ENCODE assay signal across 8 cellular contexts in genomic region chr10:52729259-52730104, GRCh38. TPM values are rescaled to one million over a fixed set of nuclear protein-coding genes. Genes with fewer than 3 reads are reported as not detected.
DNase-seq lines count a peak whose midpoint lies in the region; ATAC-seq, FAIRE-seq and TF ChIP-seq lines count a peak whose summit lies in the region.

No MANE protein-coding gene starts in this region.

- intact Hi-C loops in stomach (cut with DNase I; ENCODE audit: low total_unique reads): loop anchor here (10.0 kb wide), 1 partner anchor 85 kb away; no protein-coding TSS in a partner anchor

- no peaks in the 10 kb centered on the region for H3K79me2 ChIP-seq in SK-N-SH (ENCODE audit: insufficient read depth)

- no peaks in the 10 kb centered on the region for H3K27me3 ChIP-seq in SK-N-SH (ENCODE audit: insufficient read depth)
- no peaks in the 10 kb centered on the region for H3K27me3 ChIP-seq in stomach

- DNase-seq in GM10266 (ENCODE audit: extremely low spot score) (peak; percentile 22), SK-N-SH (peak; percentile 56), frontal cortex (ENCODE audit: low spot score in 2 of 2) (peak; percentile 19 to 45), stomach (no peak), RPMI8226 (no peak)
- DNase-seq in stimulated activated naive CD8-positive, alpha-beta T cell treated with anti-CD3 and anti-CD28 coated beads, Interleukin-15, Interleukin-2, amounts not matched to agents 100 U/mL and 50 U/mL, for 24 hours: no peak

- TF ChIP-seq RAD21 in SK-N-SH (IDR thresholded peaks at IDR 0.05; ENCODE audit: low read length): peak; percentile 86

- H3K9ac ChIP-seq in SK-N-SH: no peak overlapping the region

- CTCF ChIA-PET in SK-N-SH (lab: Yijun Ruan, JAX): interaction anchor here (0.5 to 2.6 kb wide), 33 partner anchors 10 to 1004 kb away, joined by 3 to 34 read pairs (median 3); partner anchors contain the start of gene DKK1

- ATAC-seq in HG03175 (IDR thresholded peaks at IDR 0.05; ENCODE audit: unreplicated experiment) (peak; percentile 62), HG02973 (IDR thresholded peaks at IDR 0.05; ENCODE audit: unreplicated experiment) (no peak)
- ATAC-seq in stimulated activated naive CD8-positive, alpha-beta T cell treated with anti-CD3 and anti-CD28 coated beads, Interleukin-15, Interleukin-2, amounts not matched to agents 100 U/mL and 50 U/mL, for 24 hours: no peak

- TF ChIP-seq EP300 in SK-N-SH (IDR thresholded peaks at IDR 0.05; ENCODE audit: borderline replicate concordance in 1 of 2, low read depth in 1 of 2, low read length in 1 of 2) (no peak), stomach (IDR thresholded peaks at IDR 0.05) (no peak)

- H3K4me2 ChIP-seq in SK-N-SH: no peak overlapping the region

- H3K4me1 ChIP-seq in SK-N-SH (ENCODE audit: control insufficient read depth in 1 of 2, insufficient read depth in 2 of 2, low read depth in 1 of 2, low read length in 1 of 2): no peaks in the 10 kb centered on the region; a peak in 2 of 4 replicates
- H3K4me1 ChIP-seq in stomach: no peaks in the 10 kb centered on the region

- H3K36me3 ChIP-seq in SK-N-SH (replicated peaks in 1 of 2; ENCODE audit: control insufficient read depth in 1 of 2, insufficient read depth in 2 of 2, low read length in 1 of 2) (no peaks in the 10 kb centered on the region), stomach (no peaks in the 10 kb centered on the region)

- peak; percentile 65 for TF ChIP-seq CTCF in GM10266 (IDR thresholded peaks at IDR 0.05; ENCODE audit: control insufficient read depth, insufficient read depth, low read depth, missing control alignments)
- peak; percentile 77 for TF ChIP-seq CTCF in SK-N-SH (IDR thresholded peaks at IDR 0.05)
- TF ChIP-seq CTCF in stomach (IDR thresholded peaks at IDR 0.05): peak in 4 of 7 experiments; percentile 30 to 50 (median 37)

- POLR2A ChIA-PET in SK-N-SH (lab: Yijun Ruan, JAX): no interaction called here

- H3K27ac ChIP-seq in SK-N-SH (ENCODE audit: low read depth in 2 of 2, low read length in 1 of 2) (peak overlapping the region in 1 of 2 experiments; percentile 62; a peak in 1 of 4 replicates), stomach (no peak overlapping the region)

- no peak overlapping the region; a peak in 1 of 4 replicates for H3K4me3 ChIP-seq in SK-N-SH (ENCODE audit: low read depth in 2 of 2, low read length in 1 of 2)
- H3K4me3 ChIP-seq in stomach: no peak overlapping the region

- H2AFZ ChIP-seq in SK-N-SH (ENCODE audit: low read depth): peak overlapping the region; percentile 61; the same call in 1 of the 2 replicates

- 36% methylated on average over 9 of the region's 9 CpGs for WGBS in SK-N-SH (ENCODE audit: low lambda C conversion rate)
- WGBS in stomach, 5 donors: 33 to 39% (median 33%) methylated on average over 9 of the region's 9 CpGs

- H3K9me2 ChIP-seq in SK-N-SH: no peaks in the 10 kb centered on the region

- FAIRE-seq in frontal cortex (lab: Jason Lieb, UNC): peak; percentile 89

- no peak for TF ChIP-seq POLR2A in stomach (IDR thresholded peaks at IDR 0.05)

- H3F3A ChIP-seq in SK-N-SH (replicated peaks; ENCODE audit: insufficient read depth): peaks cover 6% of the 10 kb centered on the region

- H3K9me3 ChIP-seq in SK-N-SH: no peaks in the 10 kb centered on the region
- H3K9me3 ChIP-seq in stomach: no peaks in the 10 kb centered on the region

- H4K20me1 ChIP-seq in SK-N-SH (ENCODE audit: insufficient read depth): no peaks in the 10 kb centered on the region

TF ChIP-seq in SK-N-SH, 30 proteins besides CTCF, POLR2A, EP300 and RAD21:
- TF ChIP-seq USF1 (IDR thresholded peaks at IDR 0.05; ENCODE audit: borderline replicate concordance, low read depth) (no peak), SMC3 (IDR thresholded peaks at IDR 0.05; ENCODE audit: low read depth, low read length) (peak; percentile 78)

RNA-seq across cellular contexts. Expression of gene MBL2, which starts 43.1 kb away (rescaled TPM):
- polyA plus RNA-seq in SK-N-SH (2012; rRNA removed): not detected in 2 replicates
- polyA plus RNA-seq in SK-N-SH (2012; cell fraction: cytosol; rRNA removed): not detected in 2 replicates
- 0.01 TPM in 1 of 2 replicates, not detected in the other for polyA plus RNA-seq in SK-N-SH (2012; cell fraction: nucleus; rRNA removed)
- not detected for total RNA-seq in frontal cortex
- total RNA-seq in stomach: 1 to 10 TPM in 1 of 5 donors, not detected in 4; 2.7 TPM
- not detected for polyA plus RNA-seq in stomach

Comparison
In these comparisons a context has a peak if more than half of its experiments do, and no peak if none do; other contexts are left out.
1. DNase-seq: peak in GM10266 (single experiment), SK-N-SH (single experiment) and frontal cortex (2 of 2); none in stomach (single experiment), stimulated activated naive CD8-positive, alpha-beta T cell treated with anti-CD3 and anti-CD28 coated beads, Interleukin-15, Interleukin-2, amounts not matched to agents 100 U/mL and 50 U/mL, for 24 hours (single experiment) and RPMI8226 (single experiment).
2. Peak in every context shown above with its lines, with median percentiles within 50 percentile points of each other: CTCF ChIP-seq.